31 cellular contexts compared by ENCODE assay signal in genomic region chr3:103453152-103453551, GRCh38.
A peak's percentile ranks its signal among the peaks of the same experiment; 100 is the strongest.
DNase-seq lines count a peak whose midpoint lies in the region; ATAC-seq, FAIRE-seq and TF ChIP-seq lines count a peak whose summit lies in the region.
"Had no signal": no experiment of that assay in that cellular context is flagged by ENCODE, and none has a peak within 500 bp of the region (broad histone marks: within the 10 kb centered on the region; RNA-seq: fewer than 3 reads in every experiment).

No MANE protein-coding gene starts in this region.

- H3K4ac ChIP-seq in IMR-90 (ENCODE audit: low read depth, low read length) = no peak overlapping the region

- TF ChIP-seq RAD21 in HepG2 (CRISPR knock-in tag; IDR thresholded peaks at IDR 0.05) (no peak), IMR-90 (IDR thresholded peaks at IDR 0.05; ENCODE audit: low read length) (no peak)

- no peaks in the 10 kb centered on the region for H3K79me2 ChIP-seq in HepG2 (ENCODE audit: insufficient read depth, low read length)

- in situ Hi-C loops in HepG2 (cut with HindIII; ENCODE audit: extremely low pct_ligation_motif_present, low pct_unique_long_range_greater_than_20kb) = no loop called here
- in situ Hi-C loops in IMR-90 (cut with MboI; ENCODE audit: low sequenced_read_pairs) = no loop called here

- no peak overlapping the region for H2BK20ac ChIP-seq in IMR-90 (ENCODE audit: low read depth, low read length)

- no peaks in the 10 kb centered on the region for H3K36me3 ChIP-seq in HepG2 (replicated peaks in 1 of 2; ENCODE audit: control insufficient read depth in 1 of 2, insufficient read depth in 2 of 2, low read length in 2 of 2)
- H3K36me3 ChIP-seq in right lobe of liver = no peaks in the 10 kb centered on the region
- no peaks in the 10 kb centered on the region for H3K36me3 ChIP-seq in IMR-90 (ENCODE audit: control insufficient read depth, insufficient read depth, low read length)
- H3K36me3 ChIP-seq: BE2C; BLaER1; BLaER1 treated with 17β-estradiol and CSF1 and Interleukin-3, amounts not matched to agents 10 nM and 100 nM had no signal

- H3K14ac ChIP-seq in IMR-90 (replicated peaks; ENCODE audit: low read depth, low read length) = no peak overlapping the region

- H3K4me1 ChIP-seq in HepG2 (ENCODE audit: insufficient read depth, low read length) (no peaks in the 10 kb centered on the region), right lobe of liver (no peaks in the 10 kb centered on the region), IMR-90 (ENCODE audit: control insufficient read depth, insufficient read depth, low read length) (no peaks in the 10 kb centered on the region)
- H3K4me1 ChIP-seq: A549; BE2C; BLaER1; BLaER1 treated with 17β-estradiol and CSF1 and Interleukin-3, amounts not matched to agents 10 nM and 100 nM; Caco-2 had no signal

- no peak overlapping the region for H3K4me2 ChIP-seq in HepG2 (ENCODE audit: low read depth, low read length)
- H3K4me2 ChIP-seq in IMR-90 (ENCODE audit: low read depth, low read length) = no peak overlapping the region
- H3K4me2 ChIP-seq: A549; BLaER1; BLaER1 treated with 17β-estradiol and CSF1 and Interleukin-3, amounts not matched to agents 10 nM and 100 nM had no signal

- no peak for TF ChIP-seq EP300 in HepG2 (IDR thresholded peaks at IDR 0.05; ENCODE audit: low read depth in 2 of 2, low read length in 2 of 2)
- no peak for TF ChIP-seq EP300 in HepG2 (CRISPR knock-in tag; IDR thresholded peaks at IDR 0.05; ENCODE audit: borderline replicate concordance)

- H3K9me1 ChIP-seq in IMR-90 (ENCODE audit: insufficient read depth, low read length) = no peaks in the 10 kb centered on the region

- 0% methylated on average over 1 of the region's 1 CpG for WGBS in HepG2 (ENCODE audit: low lambda C conversion rate)
- WGBS in right lobe of liver (ENCODE audit: insufficient coverage, low coverage, low lambda C conversion rate, missing lambda C conversion rate) = 36% methylated on average over 1 of the region's 1 CpG
- WGBS in IMR-90 (ENCODE audit: extremely low coverage in 2 of 2, insufficient read length in 1 of 2), 2 experiments = no CpG with 5 or more reads among the region's 1 CpG

- H3K9me3 ChIP-seq in HepG2 (ENCODE audit: low read length) (no peaks in the 10 kb centered on the region), right lobe of liver (no peaks in the 10 kb centered on the region), IMR-90 (ENCODE audit: control insufficient read depth, insufficient read depth, low read length) (no peaks in the 10 kb centered on the region; the same call in 1 of the 2 replicates)
- H3K9me3 ChIP-seq: A549; BE2C; BLaER1; BLaER1 treated with 17β-estradiol and CSF1 and Interleukin-3, amounts not matched to agents 10 nM and 100 nM; Caco-2 had no signal

- H4K20me1 ChIP-seq in HepG2 (ENCODE audit: insufficient read depth, low read length) = no peaks in the 10 kb centered on the region
- H4K20me1 ChIP-seq in IMR-90 (ENCODE audit: insufficient read depth, low read length) = no peaks in the 10 kb centered on the region
- H4K20me1 ChIP-seq: BLaER1; BLaER1 treated with 17β-estradiol and CSF1 and Interleukin-3, amounts not matched to agents 10 nM and 100 nM had no signal

- no peak overlapping the region for H2BK15ac ChIP-seq in IMR-90 (ENCODE audit: low read depth, low read length)

- no peak overlapping the region for H2AK5ac ChIP-seq in IMR-90 (ENCODE audit: low read depth, low read length)

- no peak for TF ChIP-seq POLR2A in HepG2 (IDR thresholded peaks at IDR 0.05; ENCODE audit: insufficient read depth in 1 of 2, low read depth in 2 of 2, low read length in 2 of 2)
- TF ChIP-seq POLR2A in right lobe of liver (IDR thresholded peaks at IDR 0.05) = no peak
- no peak for TF ChIP-seq POLR2A in IMR-90 (IDR thresholded peaks at IDR 0.05; ENCODE audit: low read depth, low read length)

- no peaks in the 10 kb centered on the region for H3K27me3 ChIP-seq in HepG2 (ENCODE audit: control insufficient read depth in 1 of 2, insufficient read depth in 2 of 2, low read length in 2 of 2)
- no peaks in the 10 kb centered on the region for H3K27me3 ChIP-seq in right lobe of liver
- H3K27me3 ChIP-seq in IMR-90 (ENCODE audit: control insufficient read depth, insufficient read depth, low read length) = no peaks in the 10 kb centered on the region
- H3K27me3 ChIP-seq: BE2C; BLaER1; BLaER1 treated with 17β-estradiol and CSF1 and Interleukin-3, amounts not matched to agents 10 nM and 100 nM had no signal

- no peak overlapping the region for H4K91ac ChIP-seq in IMR-90 (ENCODE audit: insufficient read depth, low read depth, low read length)

- no peak overlapping the region for H2BK120ac ChIP-seq in IMR-90 (ENCODE audit: low read depth, low read length)

- no peaks in the 10 kb centered on the region for H3K79me1 ChIP-seq in IMR-90 (ENCODE audit: low read depth in 1 of 2, low read length in 2 of 2)

- no peak overlapping the region for H2AK9ac ChIP-seq in IMR-90 (replicated peaks; ENCODE audit: low read depth, low read length, poor library complexity)

- POLR2A ChIA-PET in HepG2 (lab: Yijun Ruan, JAX) = no interaction called here
- POLR2A ChIA-PET in IMR-90 (lab: Charles Lee; ENCODE audit: unreplicated experiment) = no interaction called here

- FAIRE-seq in HepG2 (lab: Jason Lieb, UNC) = no peak
- FAIRE-seq: A204.1, A549, D721Med had no signal

- CTCF ChIA-PET in HepG2 (lab: Yijun Ruan, JAX; ENCODE audit: low intra/inter-chr PET ratio, low total read pairs) = no interaction called here
- CTCF ChIA-PET in IMR-90 (lab: Yijun Ruan, JAX) = no interaction called here

- no peak for TF ChIP-seq CTCF in HepG2 (CRISPR knock-in tag; IDR thresholded peaks at IDR 0.05)
- TF ChIP-seq CTCF in right lobe of liver (IDR thresholded peaks at IDR 0.05) = no peak
- TF ChIP-seq CTCF in IMR-90 (conservative IDR thresholded peaks at IDR 0.05; ENCODE audit: low read depth, low read length) = no peak

- BruUV-seq in HepG2 (replicated peaks; lab: Mats Ljungman, UMichigan) (no TSS peak), IMR-90 (replicated peaks; lab: Mats Ljungman, UMichigan) (no TSS peak)

- no peak overlapping the region for H2BK5ac ChIP-seq in IMR-90 (ENCODE audit: low read depth, low read length, poor library complexity, severe bottlenecking)

- ATAC-seq in HepG2 = no peak
- ATAC-seq in right lobe of liver = no peak
- ATAC-seq in IMR-90 (ENCODE audit: low read depth) = no peak
- no peak for ATAC-seq in GM21360 (IDR thresholded peaks at IDR 0.05; ENCODE audit: unreplicated experiment)
- ATAC-seq: A549; CD8-positive, alpha-beta T cell had no signal

- H2AFZ ChIP-seq in HepG2 (ENCODE audit: low read length) (no peak overlapping the region), IMR-90 (replicated peaks; ENCODE audit: low read length, poor library complexity) (no peak overlapping the region)

- DNase-seq in HepG2 (ENCODE audit: low spot score) (no peak), right lobe of liver (no peak), IMR-90 (no peak)
- DNase-seq: 8988T; ACHN; AML-193; BE2C; C1 segment of cervical spinal cord; Caco-2; Calu3; CD4-positive, alpha-beta memory T cell; CD4-positive, alpha-beta T cell; CD4-positive, CD25-positive, alpha-beta regulatory T cell; CD8-positive, alpha-beta memory T cell; CD8-positive, alpha-beta T cell; COR-L47; DMS 273 treated with DMSO at 0.1 percent for 48 hours; DMS153; DMS53; DMS79; DMS79 treated with DMSO at 0.1 percent for 48 hours; DND-41; EL had no signal

- dilution Hi-C loops in IMR-90 (cut with HindIII; ENCODE audit: low sequenced_read_pairs, unreplicated experiment) = no loop called here

- no peak overlapping the region for H3K27ac ChIP-seq in HepG2 (ENCODE audit: extremely low read length, insufficient read depth, low read length)
- H3K27ac ChIP-seq in right lobe of liver = no peak overlapping the region
- H3K27ac ChIP-seq in IMR-90 (ENCODE audit: insufficient read depth, low read length) = no peak overlapping the region
- H3K27ac ChIP-seq: 22Rv1; A549; BLaER1; BLaER1 treated with 17β-estradiol and CSF1 and Interleukin-3, amounts not matched to agents 10 nM and 100 nM; C4-2B had no signal

- no peak overlapping the region for H4K5ac ChIP-seq in IMR-90 (ENCODE audit: low read depth, low read length)

- no peak overlapping the region for H4K8ac ChIP-seq in IMR-90 (ENCODE audit: low read depth in 2 of 2, low read length in 2 of 2)

- H3K56ac ChIP-seq in IMR-90 (ENCODE audit: extremely low read depth, insufficient read depth, low read length) = no peak overlapping the region

- H3K9ac ChIP-seq in HepG2 (ENCODE audit: insufficient read depth, low read depth, low read length) (no peak overlapping the region), IMR-90 (ENCODE audit: low read depth, low read length) (no peak overlapping the region)
- H3K9ac ChIP-seq: BLaER1; BLaER1 treated with 17β-estradiol and CSF1 and Interleukin-3, amounts not matched to agents 10 nM and 100 nM had no signal

- no peak overlapping the region for H3K23ac ChIP-seq in IMR-90 (ENCODE audit: low read depth, low read length)

- H3K4me3 ChIP-seq in HepG2 (replicated peaks in 1 of 3; ENCODE audit: insufficient read depth in 1 of 3, low read depth in 2 of 3, low read length in 3 of 3) (no peak overlapping the region), right lobe of liver (no peak overlapping the region), IMR-90 (ENCODE audit: insufficient read depth, low read depth, low read length) (no peak overlapping the region)
- H3K4me3 ChIP-seq: A549; BLaER1; BLaER1 treated with 17β-estradiol and CSF1 and Interleukin-3, amounts not matched to agents 10 nM and 100 nM had no signal

- intact Hi-C loops in HepG2 (cut with micrococcal nuclease; ENCODE audit: unreplicated experiment) = no loop called here
- intact Hi-C loops in right lobe of liver (cut with DNase I) = no loop called here
- intact Hi-C loops in IMR-90 (cut with micrococcal nuclease) = no loop called here

- H3K18ac ChIP-seq in IMR-90 (ENCODE audit: low read depth, low read length) = no peak overlapping the region

TF ChIP-seq in IMR-90, 13 proteins besides CTCF, POLR2A, EP300 and RAD21:
- peak; percentile 60; the same call in 1 of the 2 replicates for TF ChIP-seq CEBPB (IDR thresholded peaks at IDR 0.05; ENCODE audit: low read depth, low read length)
- TF ChIP-seq CHD1 (IDR thresholded peaks at IDR 0.05; ENCODE audit: low read depth, low read length) = no peak
- no peak for TF ChIP-seq MXI1 (IDR thresholded peaks at IDR 0.05; ENCODE audit: borderline replicate concordance, low read depth, low read length)
